ENCODE assay signal across 1 cellular context in the genomic region with DNA sequence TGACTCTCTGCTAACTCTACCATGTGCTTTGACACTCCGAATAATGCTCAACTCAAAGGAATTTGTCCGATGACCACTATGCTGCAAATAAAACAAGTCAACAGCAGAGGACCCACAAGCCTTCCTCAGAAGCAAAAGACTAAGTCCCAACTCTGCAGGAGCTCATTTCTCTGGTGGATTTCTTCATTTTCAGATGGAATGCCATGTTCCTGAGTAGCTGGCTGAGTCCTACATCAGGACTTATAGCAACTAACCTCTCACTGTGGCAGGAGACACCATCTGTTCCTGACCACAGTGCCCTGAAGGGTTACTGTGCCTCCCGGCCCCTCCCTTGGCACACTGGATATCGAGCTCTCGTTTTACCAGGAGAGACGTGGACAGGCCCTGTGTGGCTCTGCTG.
TF ChIP-seq lines count a peak whose summit lies in the region.

No MANE protein-coding gene starts in this region.

TF ChIP-seq in HepG2, 621 proteins besides CTCF, POLR2A, EP300 and RAD21 (continued from another document):
- TF ChIP-seq, protein P1, sequence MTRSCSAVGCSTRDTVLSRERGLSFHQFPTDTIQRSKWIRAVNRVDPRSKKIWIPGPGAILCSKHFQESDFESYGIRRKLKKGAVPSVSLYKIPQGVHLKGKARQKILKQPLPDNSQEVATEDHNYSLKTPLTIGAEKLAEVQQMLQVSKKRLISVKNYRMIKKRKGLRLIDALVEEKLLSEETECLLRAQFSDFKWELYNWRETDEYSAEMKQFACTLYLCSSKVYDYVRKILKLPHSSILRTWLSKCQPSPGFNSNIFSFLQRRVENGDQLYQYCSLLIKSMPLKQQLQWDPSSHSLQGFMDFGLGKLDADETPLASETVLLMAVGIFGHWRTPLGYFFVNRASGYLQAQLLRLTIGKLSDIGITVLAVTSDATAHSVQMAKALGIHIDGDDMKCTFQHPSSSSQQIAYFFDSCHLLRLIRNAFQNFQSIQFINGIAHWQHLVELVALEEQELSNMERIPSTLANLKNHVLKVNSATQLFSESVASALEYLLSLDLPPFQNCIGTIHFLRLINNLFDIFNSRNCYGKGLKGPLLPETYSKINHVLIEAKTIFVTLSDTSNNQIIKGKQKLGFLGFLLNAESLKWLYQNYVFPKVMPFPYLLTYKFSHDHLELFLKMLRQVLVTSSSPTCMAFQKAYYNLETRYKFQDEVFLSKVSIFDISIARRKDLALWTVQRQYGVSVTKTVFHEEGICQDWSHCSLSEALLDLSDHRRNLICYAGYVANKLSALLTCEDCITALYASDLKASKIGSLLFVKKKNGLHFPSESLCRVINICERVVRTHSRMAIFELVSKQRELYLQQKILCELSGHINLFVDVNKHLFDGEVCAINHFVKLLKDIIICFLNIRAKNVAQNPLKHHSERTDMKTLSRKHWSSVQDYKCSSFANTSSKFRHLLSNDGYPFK (CRISPR knock-in tag; IDR thresholded peaks at IDR 0.05; ENCODE audit: borderline replicate concordance): no peak
- no peak for TF ChIP-seq ZNF788 (CRISPR knock-in tag; IDR thresholded peaks at IDR 0.05; ENCODE audit: borderline replicate concordance)
- TF ChIP-seq KLF13 (CRISPR knock-in tag; IDR thresholded peaks at IDR 0.05): no peak
- TF ChIP-seq HNF4A (CRISPR knock-in tag; IDR thresholded peaks at IDR 0.05): no peak
- no peak for TF ChIP-seq SKI (IDR thresholded peaks at IDR 0.05; ENCODE audit: partially characterized antibody)
- TF ChIP-seq, protein P2, sequence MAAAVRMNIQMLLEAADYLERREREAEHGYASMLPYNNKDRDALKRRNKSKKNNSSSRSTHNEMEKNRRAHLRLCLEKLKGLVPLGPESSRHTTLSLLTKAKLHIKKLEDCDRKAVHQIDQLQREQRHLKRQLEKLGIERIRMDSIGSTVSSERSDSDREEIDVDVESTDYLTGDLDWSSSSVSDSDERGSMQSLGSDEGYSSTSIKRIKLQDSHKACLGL (CRISPR knock-in tag; IDR thresholded peaks at IDR 0.05): no peak
- TF ChIP-seq, protein P3, sequence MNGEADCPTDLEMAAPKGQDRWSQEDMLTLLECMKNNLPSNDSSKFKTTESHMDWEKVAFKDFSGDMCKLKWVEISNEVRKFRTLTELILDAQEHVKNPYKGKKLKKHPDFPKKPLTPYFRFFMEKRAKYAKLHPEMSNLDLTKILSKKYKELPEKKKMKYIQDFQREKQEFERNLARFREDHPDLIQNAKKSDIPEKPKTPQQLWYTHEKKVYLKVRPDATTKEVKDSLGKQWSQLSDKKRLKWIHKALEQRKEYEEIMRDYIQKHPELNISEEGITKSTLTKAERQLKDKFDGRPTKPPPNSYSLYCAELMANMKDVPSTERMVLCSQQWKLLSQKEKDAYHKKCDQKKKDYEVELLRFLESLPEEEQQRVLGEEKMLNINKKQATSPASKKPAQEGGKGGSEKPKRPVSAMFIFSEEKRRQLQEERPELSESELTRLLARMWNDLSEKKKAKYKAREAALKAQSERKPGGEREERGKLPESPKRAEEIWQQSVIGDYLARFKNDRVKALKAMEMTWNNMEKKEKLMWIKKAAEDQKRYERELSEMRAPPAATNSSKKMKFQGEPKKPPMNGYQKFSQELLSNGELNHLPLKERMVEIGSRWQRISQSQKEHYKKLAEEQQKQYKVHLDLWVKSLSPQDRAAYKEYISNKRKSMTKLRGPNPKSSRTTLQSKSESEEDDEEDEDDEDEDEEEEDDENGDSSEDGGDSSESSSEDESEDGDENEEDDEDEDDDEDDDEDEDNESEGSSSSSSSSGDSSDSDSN (CRISPR knock-in tag; IDR thresholded peaks at IDR 0.05): no peak
- TF ChIP-seq, protein P4, sequence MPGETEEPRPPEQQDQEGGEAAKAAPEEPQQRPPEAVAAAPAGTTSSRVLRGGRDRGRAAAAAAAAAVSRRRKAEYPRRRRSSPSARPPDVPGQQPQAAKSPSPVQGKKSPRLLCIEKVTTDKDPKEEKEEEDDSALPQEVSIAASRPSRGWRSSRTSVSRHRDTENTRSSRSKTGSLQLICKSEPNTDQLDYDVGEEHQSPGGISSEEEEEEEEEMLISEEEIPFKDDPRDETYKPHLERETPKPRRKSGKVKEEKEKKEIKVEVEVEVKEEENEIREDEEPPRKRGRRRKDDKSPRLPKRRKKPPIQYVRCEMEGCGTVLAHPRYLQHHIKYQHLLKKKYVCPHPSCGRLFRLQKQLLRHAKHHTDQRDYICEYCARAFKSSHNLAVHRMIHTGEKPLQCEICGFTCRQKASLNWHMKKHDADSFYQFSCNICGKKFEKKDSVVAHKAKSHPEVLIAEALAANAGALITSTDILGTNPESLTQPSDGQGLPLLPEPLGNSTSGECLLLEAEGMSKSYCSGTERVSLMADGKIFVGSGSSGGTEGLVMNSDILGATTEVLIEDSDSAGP (CRISPR knock-in tag; IDR thresholded peaks at IDR 0.05; ENCODE audit: borderline replicate concordance): no peak
- TF ChIP-seq, protein P5, sequence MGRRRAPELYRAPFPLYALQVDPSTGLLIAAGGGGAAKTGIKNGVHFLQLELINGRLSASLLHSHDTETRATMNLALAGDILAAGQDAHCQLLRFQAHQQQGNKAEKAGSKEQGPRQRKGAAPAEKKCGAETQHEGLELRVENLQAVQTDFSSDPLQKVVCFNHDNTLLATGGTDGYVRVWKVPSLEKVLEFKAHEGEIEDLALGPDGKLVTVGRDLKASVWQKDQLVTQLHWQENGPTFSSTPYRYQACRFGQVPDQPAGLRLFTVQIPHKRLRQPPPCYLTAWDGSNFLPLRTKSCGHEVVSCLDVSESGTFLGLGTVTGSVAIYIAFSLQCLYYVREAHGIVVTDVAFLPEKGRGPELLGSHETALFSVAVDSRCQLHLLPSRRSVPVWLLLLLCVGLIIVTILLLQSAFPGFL (CRISPR knock-in tag; IDR thresholded peaks at IDR 0.05): no peak
